In genomic region chr19:48547722-48548121, GRCh38 we compare ENCODE assay signal across 18 cellular contexts. TPM values are rescaled to one million over a fixed set of nuclear protein-coding genes. Genes with fewer than 3 reads are reported as not detected.
DNase-seq lines count a peak whose midpoint lies in the region; FAIRE-seq and TF ChIP-seq lines count a peak whose summit lies in the region.
"Had no signal": no experiment of that assay in that cellular context is flagged by ENCODE, and none has a peak within 500 bp of the region (broad histone marks: within the 10 kb centered on the region; RNA-seq: fewer than 3 reads in every experiment).

No MANE protein-coding gene starts in this region.

- no peak for TF ChIP-seq POLR2A in H1 (IDR thresholded peaks at IDR 0.05; ENCODE audit: control extremely low read depth in 1 of 2, low read depth in 2 of 2, low read length in 2 of 2)

- H2BK12ac ChIP-seq in H1 (ENCODE audit: low read depth, low read length), result no peak overlapping the region

- H3K79me2 ChIP-seq in H1 (ENCODE audit: control insufficient read depth in 1 of 2, insufficient read depth in 2 of 2, low read length in 2 of 2), result no peaks in the 10 kb centered on the region

- TF ChIP-seq RAD21 in H1 (IDR thresholded peaks at IDR 0.05 in 1 of 2, conservative IDR thresholded peaks at IDR 0.05 in 1 of 2; ENCODE audit: low read depth in 2 of 2, low read length in 2 of 2), result no peak

- no peak overlapping the region for H4K5ac ChIP-seq in H1 (ENCODE audit: insufficient read length, low read depth, low read length)

- no peak overlapping the region for H2BK20ac ChIP-seq in H1 (ENCODE audit: low read length)

- H3K9ac ChIP-seq in H1 (replicated peaks in 1 of 4; ENCODE audit: extremely low read depth in 1 of 4, low read depth in 3 of 4, low read length in 3 of 4), result no peak overlapping the region
- no peak overlapping the region for H3K9ac ChIP-seq in kidney (ENCODE audit: low read length in 2 of 2)

- 92% methylated on average over 1 of the region's 1 CpG; no CpG with 5 or more reads in 1 of the 2 experiments for WGBS in H1 (ENCODE audit: extremely low coverage in 1 of 2, insufficient coverage in 1 of 2, insufficient read length in 1 of 2, insufficient replicate concordance in 2 of 2, low coverage in 1 of 2, low lambda C conversion rate in 2 of 2, missing lambda C conversion rate in 1 of 2), 2 experiments

- peaks cover 0 to 3% of the 10 kb centered on the region in 2 experiments for H4K20me1 ChIP-seq in H1 (replicated peaks in 1 of 2; ENCODE audit: control insufficient read depth in 1 of 2, insufficient read depth in 2 of 2, low read length in 2 of 2)

- no peaks in the 10 kb centered on the region for H3K79me1 ChIP-seq in H1 (ENCODE audit: low read depth, low read length)

- no peak overlapping the region for H2BK15ac ChIP-seq in H1 (ENCODE audit: low read length)

- peaks cover 8% of the 10 kb centered on the region; the same call in 1 of the 2 replicates for H3K23me2 ChIP-seq in H1 (ENCODE audit: low read depth, low read length)

- H3K27ac ChIP-seq in H1 (ENCODE audit: low read depth, low read length) (no peak overlapping the region), kidney (ENCODE audit: low read depth in 2 of 2, low read length in 2 of 2) (no peak overlapping the region)

- no peak overlapping the region for H2AK5ac ChIP-seq in H1 (ENCODE audit: low read depth, low read length)

- no peak overlapping the region for H3K56ac ChIP-seq in H1 (replicated peaks; ENCODE audit: insufficient read length, low read depth, low read length)

- POLR2A ChIA-PET in H1 (lab: Charles Lee; ENCODE audit: partially characterized antibody), result interaction anchor here (1.9 kb wide), 1 partner anchor 71 kb away, joined by 4 read pairs; the partner anchor contains the start of genes RPL18 and SPHK2

- CTCF ChIA-PET in H1 (lab: Charles Lee; ENCODE audit: partially characterized antibody), result interaction anchor here (0.6 kb wide), 1 partner anchor 66 kb away, joined by 3 read pairs; no protein-coding TSS in a partner anchor

- H3K23ac ChIP-seq in H1 (ENCODE audit: insufficient read length), result no peak overlapping the region

- H2AFZ ChIP-seq in H1 (ENCODE audit: low read length), result no peak overlapping the region

- H2BK5ac ChIP-seq in H1 (ENCODE audit: low read depth, low read length), result no peak overlapping the region

- no peak overlapping the region for H3K4me2 ChIP-seq in H1 (ENCODE audit: insufficient read depth in 1 of 2, low read depth in 2 of 2, low read length in 2 of 2)

- peak overlapping the region; percentile 44 for H3K4ac ChIP-seq in H1 (replicated peaks; ENCODE audit: insufficient read length, low read depth, low read length)

- H3K4me1 ChIP-seq in H1 (replicated peaks in 1 of 4; ENCODE audit: control insufficient read depth in 3 of 4, insufficient read depth in 4 of 4, low read length in 3 of 4) (peaks cover 0 to 24% (median 12%) of the 10 kb centered on the region in 4 experiments; a peak in 6 of 7 replicates), kidney (ENCODE audit: control insufficient read depth in 1 of 2, insufficient read depth in 1 of 2, low read depth in 1 of 2, low read length in 2 of 2) (no peaks in the 10 kb centered on the region)
- H3K4me1 ChIP-seq: BE2C had no signal

- DNase-seq in RCC 7860 (ENCODE audit: low spot score), result no peak
- DNase-seq in H1 (ENCODE audit: low read depth in 1 of 2, low spot score in 2 of 2), result no peak
- DNase-seq in kidney, result no peak
- no peak for DNase-seq in middle frontal gyrus (ENCODE audit: extremely low spot score, low spot score)
- no peak for DNase-seq in NCI-H2227 treated with DMSO at 0.1 percent for 48 hours (lab: John Stamatoyannopoulos, UW)
- no peak for DNase-seq in G401 (ENCODE audit: low spot score)
- DNase-seq: ACHN; BE2C; C1 segment of cervical spinal cord; Caco-2; CD4-positive, CD25-positive, alpha-beta regulatory T cell; GF-D8; GOT3; H9 had no signal

- no peak overlapping the region for H3K14ac ChIP-seq in H1 (ENCODE audit: insufficient read length)

- H3K4me3 ChIP-seq in H1 (ENCODE audit: extremely low read depth in 1 of 4, insufficient read depth in 2 of 4, low read depth in 3 of 4, low read length in 4 of 4) (no peak overlapping the region), kidney (ENCODE audit: low read length in 2 of 2) (no peak overlapping the region)

- no peak overlapping the region for H4K8ac ChIP-seq in H1 (ENCODE audit: extremely low read depth, insufficient read depth, low read length)

- intact Hi-C loops in kidney (cut with DNase I), result no loop called here

- no peak overlapping the region for H3K18ac ChIP-seq in H1 (ENCODE audit: extremely low read depth, low read length)

- TF ChIP-seq CTCF in H1 (IDR thresholded peaks at IDR 0.05; ENCODE audit: control extremely low read depth in 1 of 3, insufficient read depth in 1 of 3, low read depth in 1 of 3, low read length in 3 of 3) (no peak), kidney (IDR thresholded peaks at IDR 0.05; ENCODE audit: borderline replicate concordance, extremely low read depth, insufficient read depth) (no peak)

- H3K9me3 ChIP-seq in H1 (ENCODE audit: insufficient read depth in 2 of 2, low read depth in 1 of 2, low read length in 1 of 2), result no peaks in the 10 kb centered on the region
- no peaks in the 10 kb centered on the region for H3K9me3 ChIP-seq in kidney (ENCODE audit: control insufficient read depth in 1 of 2, low read length in 2 of 2)
- H3K9me3 ChIP-seq: BE2C, Caco-2 had no signal

- no peak overlapping the region for H2BK120ac ChIP-seq in H1 (replicated peaks; ENCODE audit: low read depth, low read length)

- TF ChIP-seq EP300 in H1 (IDR thresholded peaks at IDR 0.05; ENCODE audit: borderline replicate concordance in 1 of 2, low read depth in 2 of 2, low read length in 2 of 2), result no peak

- H3K36me3 ChIP-seq in H1 (ENCODE audit: control insufficient read depth in 2 of 4, insufficient read depth in 4 of 4, low read length in 3 of 4), result no peaks in the 10 kb centered on the region
- no peaks in the 10 kb centered on the region for H3K36me3 ChIP-seq in kidney (ENCODE audit: control insufficient read depth in 1 of 2, insufficient read depth in 2 of 2, low read length in 2 of 2)
- H3K36me3 ChIP-seq: BE2C had no signal

- in situ Hi-C loops in G401 (cut with HindIII; ENCODE audit: low sequenced_read_pairs), result no loop called here

- H4K91ac ChIP-seq in H1 (replicated peaks; ENCODE audit: insufficient read length, low read length), result no peak overlapping the region

- H3K27me3 ChIP-seq in H1 (replicated peaks in 1 of 4; ENCODE audit: control insufficient read depth in 3 of 4, extremely low read depth in 1 of 4, insufficient read depth in 3 of 4, low read length in 3 of 4), result no peaks in the 10 kb centered on the region; a peak in 1 of 7 replicates

- peak; percentile 82 for FAIRE-seq in RCC 7860 (lab: Jason Lieb, UNC)
- FAIRE-seq in H1 (lab: Jason Lieb, UNC), result no peak
- FAIRE-seq in kidney (lab: Jason Lieb, UNC), result peak; percentile 99
- FAIRE-seq: D721Med, HepG2 had no signal

TF ChIP-seq in H1, 55 proteins besides CTCF, POLR2A, EP300 and RAD21 (continues in another document):
- TF ChIP-seq BRCA1 (IDR thresholded peaks at IDR 0.05; ENCODE audit: low read depth, low read length), result no peak
- TF ChIP-seq TEAD4 (IDR thresholded peaks at IDR 0.05; ENCODE audit: low read depth, low read length), result no peak
- TF ChIP-seq MAX (IDR thresholded peaks at IDR 0.05), result no peak
- TF ChIP-seq TCF12 (IDR thresholded peaks at IDR 0.05; ENCODE audit: low read depth, low read length), result no peak
- no peak for TF ChIP-seq KDM5A (IDR thresholded peaks at IDR 0.05; ENCODE audit: low read length)

RNA-seq across cellular contexts. Expression of gene SULT2B1, which starts 4.2 kb away (rescaled TPM):
- 0.99 and 1.5 TPM in 2 replicates for total RNA-seq in H1 (2021; fragmentation: NEBNext Ultra II Directional; extraction: Animal tissue kit (Norgen Biotek cat#: 25700))
- polyA plus RNA-seq in H1 (2011; rRNA removed) (2.6 and 3.8 TPM in 2 replicates), kidney (ENCODE audit: insufficient read depth, low read depth, low replicate concordance) (2.3 TPM)
- 2.3 TPM for polyA plus RNA-seq in H1 (2011; cell fraction: cytosol; rRNA removed)
- polyA plus RNA-seq in H1 (2011; cell fraction: nucleus; rRNA removed), result 1.2 TPM
- polyA plus RNA-seq in H1 (2012, experiment 1 of 2), result 1.0 to 2.2 TPM (median 1.6 TPM) in 4 replicates
- 1.00 TPM for polyA plus RNA-seq in H1 (2012, experiment 2 of 2)
- 1.5 TPM for polyA plus RNA-seq in H1 (2013, experiment 1 of 2)
- polyA plus RNA-seq in H1 (2013, experiment 2 of 2), result 1.4 TPM
- 0.59 TPM in 1 of 2 replicates, not detected in the other for polyA minus RNA-seq in H1 (2011; rRNA and poly(A)+ RNA removed)
- 1.2 TPM for polyA minus RNA-seq in H1 (2011; cell fraction: cytosol; rRNA and poly(A)+ RNA removed)
- not detected for polyA minus RNA-seq in H1 (2011; cell fraction: nucleus; rRNA and poly(A)+ RNA removed)
- total RNA-seq in kidney, result 2.3 TPM
- total RNA-seq in G401 (2014; rRNA removed; shearing (Covaris generic)), result 0.37 TPM in 1 of 2 replicates, not detected in the other
- total RNA-seq: A172; CD4-positive, CD25-positive, alpha-beta regulatory T cell; HepG2 had no signal
- polyA plus RNA-seq: IgD-negative memory B cell had no signal

RNA-seq across cellular contexts. Expression of gene LMTK3, which starts 36.1 kb away (rescaled TPM):
- total RNA-seq in H1 (2021; fragmentation: NEBNext Ultra II Directional; extraction: Animal tissue kit (Norgen Biotek cat#: 25700)), result 12.4 and 13.6 TPM in 2 replicates
- 2.7 and 7.3 TPM in 2 replicates for polyA plus RNA-seq in H1 (2011; rRNA removed)
- polyA plus RNA-seq in H1 (2011; cell fraction: cytosol; rRNA removed), result 3.4 TPM
- polyA plus RNA-seq in H1 (2011; cell fraction: nucleus; rRNA removed), result 11.6 TPM
- polyA plus RNA-seq in H1 (2012, experiment 1 of 2), result 6.8 to 10.4 TPM (median 9.6 TPM) in 4 replicates
- 4.1 TPM for polyA plus RNA-seq in H1 (2012, experiment 2 of 2)
- polyA plus RNA-seq in H1 (2013, experiment 1 of 2), result 10.0 TPM
- polyA plus RNA-seq in H1 (2013, experiment 2 of 2), result 8.2 TPM
- 0.90 and 1.2 TPM in 2 replicates for polyA minus RNA-seq in H1 (2011; rRNA and poly(A)+ RNA removed)
- 5.9 TPM for polyA minus RNA-seq in H1 (2011; cell fraction: cytosol; rRNA and poly(A)+ RNA removed)
- polyA minus RNA-seq in H1 (2011; cell fraction: nucleus; rRNA and poly(A)+ RNA removed), result 5.9 TPM
- 8.4 TPM for total RNA-seq in kidney
- 4.2 TPM for polyA plus RNA-seq in kidney (ENCODE audit: insufficient read depth, low read depth, low replicate concordance)
- total RNA-seq in G401 (2014; rRNA removed; shearing (Covaris generic)), result 8.1 and 12.5 TPM in 2 replicates
- total RNA-seq: A172 had no signal
- polyA plus RNA-seq: CD4-positive, CD25-positive, alpha-beta regulatory T cell; IgD-negative memory B cell had no signal

RNA-seq across cellular contexts. Expression of gene SPACA4, which starts 58.8 kb away (rescaled TPM):
- total RNA-seq in H1 (2021; fragmentation: NEBNext Ultra II Directional; extraction: Animal tissue kit (Norgen Biotek cat#: 25700)), result not detected in 2 replicates
- not detected in 2 replicates for polyA plus RNA-seq in H1 (2011; rRNA removed)
- not detected for polyA plus RNA-seq in H1 (2011; cell fraction: cytosol; rRNA removed)
- not detected for polyA plus RNA-seq in H1 (2011; cell fraction: nucleus; rRNA removed)
- 0.27 to 1.1 TPM (median 0.53 TPM) in 4 replicates for polyA plus RNA-seq in H1 (2012, experiment 1 of 2)
- 1.5 TPM for polyA plus RNA-seq in H1 (2012, experiment 2 of 2)
- not detected for polyA plus RNA-seq in H1 (2013, experiment 1 of 2)
- polyA plus RNA-seq in H1 (2013, experiment 2 of 2), result not detected
- not detected in 2 replicates for polyA minus RNA-seq in H1 (2011; rRNA and poly(A)+ RNA removed)
- polyA minus RNA-seq in H1 (2011; cell fraction: cytosol; rRNA and poly(A)+ RNA removed), result not detected
- polyA minus RNA-seq in H1 (2011; cell fraction: nucleus; rRNA and poly(A)+ RNA removed), result not detected
- total RNA-seq in kidney, result not detected
- polyA plus RNA-seq in kidney (ENCODE audit: insufficient read depth, low read depth, low replicate concordance), result not detected
- 0.55 TPM in 1 of 2 replicates, not detected in the other for total RNA-seq in G401 (2014; rRNA removed; shearing (Covaris generic))
- total RNA-seq: A172; Caco-2; CD4-positive, CD25-positive, alpha-beta regulatory T cell; H9; HepG2 had no signal
- polyA plus RNA-seq: HepG2, IgD-negative memory B cell had no signal
